In the genomic region with DNA sequence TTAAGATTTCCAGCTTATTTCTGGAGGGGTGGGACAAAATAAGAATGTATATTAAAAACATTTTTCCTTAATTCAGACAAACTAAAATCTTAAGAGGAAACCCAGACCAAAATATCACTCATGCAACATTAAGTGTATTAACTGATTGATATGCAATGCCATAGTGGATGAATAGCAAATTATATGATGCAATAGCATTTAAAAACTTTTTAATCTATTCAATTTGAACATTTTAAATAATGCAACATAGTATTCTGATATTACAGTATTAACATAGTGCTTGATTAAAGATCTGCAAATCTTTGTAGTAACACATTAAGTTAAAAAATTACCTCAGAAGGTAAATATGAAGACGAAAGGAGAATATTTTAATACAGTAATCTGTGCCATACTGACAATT, we compare ENCODE assay signal across 1 cellular context.
A peak's percentile ranks its signal among the peaks of the same experiment; 100 is the strongest.
TF ChIP-seq lines count a peak whose summit lies in the region.

No MANE protein-coding gene starts in this region.

TF ChIP-seq in HepG2, 621 proteins besides CTCF, POLR2A, EP300 and RAD21:
- TF ChIP-seq, protein P1, sequence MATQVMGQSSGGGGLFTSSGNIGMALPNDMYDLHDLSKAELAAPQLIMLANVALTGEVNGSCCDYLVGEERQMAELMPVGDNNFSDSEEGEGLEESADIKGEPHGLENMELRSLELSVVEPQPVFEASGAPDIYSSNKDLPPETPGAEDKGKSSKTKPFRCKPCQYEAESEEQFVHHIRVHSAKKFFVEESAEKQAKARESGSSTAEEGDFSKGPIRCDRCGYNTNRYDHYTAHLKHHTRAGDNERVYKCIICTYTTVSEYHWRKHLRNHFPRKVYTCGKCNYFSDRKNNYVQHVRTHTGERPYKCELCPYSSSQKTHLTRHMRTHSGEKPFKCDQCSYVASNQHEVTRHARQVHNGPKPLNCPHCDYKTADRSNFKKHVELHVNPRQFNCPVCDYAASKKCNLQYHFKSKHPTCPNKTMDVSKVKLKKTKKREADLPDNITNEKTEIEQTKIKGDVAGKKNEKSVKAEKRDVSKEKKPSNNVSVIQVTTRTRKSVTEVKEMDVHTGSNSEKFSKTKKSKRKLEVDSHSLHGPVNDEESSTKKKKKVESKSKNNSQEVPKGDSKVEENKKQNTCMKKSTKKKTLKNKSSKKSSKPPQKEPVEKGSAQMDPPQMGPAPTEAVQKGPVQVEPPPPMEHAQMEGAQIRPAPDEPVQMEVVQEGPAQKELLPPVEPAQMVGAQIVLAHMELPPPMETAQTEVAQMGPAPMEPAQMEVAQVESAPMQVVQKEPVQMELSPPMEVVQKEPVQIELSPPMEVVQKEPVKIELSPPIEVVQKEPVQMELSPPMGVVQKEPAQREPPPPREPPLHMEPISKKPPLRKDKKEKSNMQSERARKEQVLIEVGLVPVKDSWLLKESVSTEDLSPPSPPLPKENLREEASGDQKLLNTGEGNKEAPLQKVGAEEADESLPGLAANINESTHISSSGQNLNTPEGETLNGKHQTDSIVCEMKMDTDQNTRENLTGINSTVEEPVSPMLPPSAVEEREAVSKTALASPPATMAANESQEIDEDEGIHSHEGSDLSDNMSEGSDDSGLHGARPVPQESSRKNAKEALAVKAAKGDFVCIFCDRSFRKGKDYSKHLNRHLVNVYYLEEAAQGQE (IDR thresholded peaks at IDR 0.05; ENCODE audit: borderline replicate concordance in 1 of 2, low read depth in 1 of 2, low read length in 2 of 2): no peak
- no peak for TF ChIP-seq SMAD9 (CRISPR knock-in tag; IDR thresholded peaks at IDR 0.05)
- no peak for TF ChIP-seq WIZ (CRISPR knock-in tag; IDR thresholded peaks at IDR 0.05)
- TF ChIP-seq CEBPB (IDR thresholded peaks at IDR 0.05; ENCODE audit: borderline replicate concordance, low read depth, low read length): peak; percentile 45; the same call in 1 of the 2 replicates
- peak; percentile 26; the same call in 1 of the 2 replicates for TF ChIP-seq ATF7 (IDR thresholded peaks at IDR 0.05)
- no peak for TF ChIP-seq ATF7 (CRISPR knock-in tag; IDR thresholded peaks at IDR 0.05)
